Comparison of ENCODE assay signal across 25 cellular contexts in genomic region chr6:105113422-105113821, GRCh38.
"Had no signal": no experiment of that assay in that cellular context is flagged by ENCODE, and none has a peak within 500 bp of the region (broad histone marks: within the 10 kb centered on the region; RNA-seq: fewer than 3 reads in every experiment).

No MANE protein-coding gene starts in this region.

- H3K4me3 ChIP-seq: ascending aorta, body of pancreas had no signal

- ATAC-seq: activated naive CD4-positive, alpha-beta T cell treated with anti-CD3 and anti-CD28 coated beads, Interleukin-2, amount 50 U/mL, for 72 hours; activated naive CD8-positive, alpha-beta T cell treated with anti-CD3 and anti-CD28 coated beads, Interleukin-2, amount 50 U/mL, for 24 hours; activated T-cell treated with anti-CD3 and anti-CD28 coated beads, Interleukin-2, amount 50 U/mL, for 4 hours; body of pancreas; Panc1; T-helper 17 cell had no signal

- DNase-seq: activated CD4-positive, alpha-beta memory T cell treated with anti-CD3 and anti-CD28 coated beads for 36 hours; activated CD4-positive, alpha-beta T cell treated with anti-CD3 and anti-CD28 coated beads, Interleukin-2, amount 10 ng/mL, durations not matched to agents 7 days and 5 days; activated CD4-positive, CD25-positive, alpha-beta regulatory T cell; activated CD8-positive, alpha-beta memory T cell treated with anti-CD3 and anti-CD28 coated beads for 24 hours; activated effector memory CD4-positive, alpha-beta T cell treated with anti-CD3 and anti-CD28 coated beads, Interleukin-2, amount 50 U/mL, for 16 hours; activated naive CD4-positive, alpha-beta T cell treated with Interleukin-2 at 50 U/mL for 16 hours; activated naive CD8-positive, alpha-beta T cell treated with anti-CD3 and anti-CD28 coated beads, Interleukin-2, amount 50 U/mL, for 24 hours; activated T-cell treated with anti-CD3 and anti-CD28 coated beads, Interleukin-2, amount 50 U/mL, for 4 hours; amniotic stem cell; body of pancreas; KG1; NCI-H1048; NCI-H146; NCI-H187 treated with DMSO at 0.1 percent for 48 hours; NCI-H345; NCI-H510A treated with DMSO at 0.1 percent for 48 hours; NCI-H69; NK-92 treated with Interleukin-12 subunit alpha and Interleukin-12 subunit beta, amount 100 ng/mL, for 24 hours; OCI-M1; SHP77 treated with DMSO at 0.1 percent for 48 hours; T-helper 17 cell; T-helper 9 cell had no signal

- H3K27me3 ChIP-seq: ascending aorta, body of pancreas had no signal
